Comparison of ENCODE assay signal across 1 cellular context in the genomic region with DNA sequence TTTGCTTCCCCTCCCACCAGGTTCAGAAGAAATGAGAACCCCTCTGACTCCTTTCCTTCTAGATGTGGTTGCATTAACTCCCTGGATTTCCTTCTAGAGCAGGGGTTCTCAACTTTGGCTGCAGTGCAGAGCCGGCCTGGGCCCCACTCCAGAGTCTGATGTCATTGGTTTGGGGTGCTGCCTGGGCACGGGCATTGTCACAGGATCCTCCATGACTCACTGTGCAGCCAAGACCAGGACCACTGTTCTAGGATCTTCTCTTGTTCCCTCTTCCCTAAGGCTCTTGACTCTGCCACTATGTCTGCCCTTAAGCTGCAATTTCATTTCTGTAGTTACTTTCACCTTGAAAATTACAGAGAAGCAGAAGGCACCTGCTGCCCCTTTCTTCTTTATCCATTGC.
TF ChIP-seq lines count a peak whose summit lies in the region.

No MANE protein-coding gene starts in this region.

TF ChIP-seq in IMR-90, 13 proteins besides CTCF, POLR2A, EP300 and RAD21:
- 0 out of 2 replicates have a peak, but pooled peaks have one; percentile 50 for TF ChIP-seq BHLHE40 (IDR thresholded peaks at IDR 0.05; ENCODE audit: low read depth, low read length)
- TF ChIP-seq RCOR1 (IDR thresholded peaks at IDR 0.05; ENCODE audit: insufficient replicate concordance, low read length), result no peak
